Comparison of ENCODE assay signal across 1 cellular context in the genomic region with DNA sequence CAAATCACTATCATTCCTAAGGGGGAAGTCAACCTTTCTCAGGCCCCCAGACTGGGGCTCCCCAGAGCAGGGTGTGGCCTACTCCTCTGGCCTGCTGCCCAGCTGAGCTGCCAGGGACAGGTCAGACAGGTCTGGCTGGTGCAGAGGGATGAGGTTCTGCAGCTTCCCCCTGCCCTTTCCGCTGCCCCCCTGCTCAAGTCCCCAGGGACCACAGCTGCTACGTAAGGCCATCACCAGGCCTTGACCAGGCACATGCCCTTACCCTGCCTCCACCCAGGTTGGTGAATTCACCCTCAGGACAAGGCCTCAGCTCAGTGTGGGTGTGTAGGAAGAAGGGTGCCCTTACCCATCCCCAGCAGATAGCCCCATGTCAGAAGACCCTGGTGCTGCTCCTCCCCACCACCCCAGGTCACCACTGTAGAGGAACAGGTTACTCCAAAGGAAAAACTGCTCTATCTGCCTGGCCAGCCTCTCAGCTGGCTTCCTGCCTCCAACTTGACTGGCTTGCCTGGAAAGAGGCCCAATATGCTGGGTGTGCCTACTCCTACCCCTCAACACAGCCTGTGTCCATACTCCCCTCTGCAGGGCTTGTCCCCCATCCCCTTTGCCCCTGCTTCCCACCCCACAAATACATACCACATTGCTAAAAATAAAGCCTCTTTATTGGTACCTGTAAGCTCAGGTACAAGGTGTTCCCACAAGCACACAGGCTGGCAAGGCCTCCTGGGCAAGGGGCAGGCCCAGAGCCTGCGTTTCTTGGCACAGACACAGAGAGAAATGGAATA.
TF ChIP-seq lines count a peak whose summit lies in the region.

No MANE protein-coding gene starts in this region.

TF ChIP-seq in A549, 52 proteins besides CTCF, POLR2A, EP300 and RAD21 (continued from another document):
- TF ChIP-seq ATOH8 (CRISPR knock-in tag; IDR thresholded peaks at IDR 0.05; ENCODE audit: low read depth) (no peak), MAZ (IDR thresholded peaks at IDR 0.05; ENCODE audit: borderline replicate concordance, low read depth, low read length) (no peak), BCL3 (IDR thresholded peaks at IDR 0.05) (no peak), NFE2L2 (conservative IDR thresholded peaks at IDR 0.05; ENCODE audit: low read length) (no peak)
- TF ChIP-seq, protein P1, sequence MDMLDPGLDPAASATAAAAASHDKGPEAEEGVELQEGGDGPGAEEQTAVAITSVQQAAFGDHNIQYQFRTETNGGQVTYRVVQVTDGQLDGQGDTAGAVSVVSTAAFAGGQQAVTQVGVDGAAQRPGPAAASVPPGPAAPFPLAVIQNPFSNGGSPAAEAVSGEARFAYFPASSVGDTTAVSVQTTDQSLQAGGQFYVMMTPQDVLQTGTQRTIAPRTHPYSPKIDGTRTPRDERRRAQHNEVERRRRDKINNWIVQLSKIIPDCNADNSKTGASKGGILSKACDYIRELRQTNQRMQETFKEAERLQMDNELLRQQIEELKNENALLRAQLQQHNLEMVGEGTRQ (IDR thresholded peaks at IDR 0.05) = no peak
